9 cellular contexts compared by ENCODE assay signal in genomic region chr6:44630125-44631028, GRCh38.
DNase-seq lines count a peak whose midpoint lies in the region; ATAC-seq, FAIRE-seq and TF ChIP-seq lines count a peak whose summit lies in the region.
"Had no signal": no experiment of that assay in that cellular context is flagged by ENCODE, and none has a peak within 500 bp of the region (broad histone marks: within the 10 kb centered on the region; RNA-seq: fewer than 3 reads in every experiment).

No MANE protein-coding gene starts in this region.

- CTCF ChIA-PET in PC-3 (lab: Charles Lee): interaction anchor here (0.5 to 1.8 kb wide), 11 partner anchors 19 to 1293 kb away, joined by 3 to 33 read pairs (median 6); no protein-coding TSS in a partner anchor

- H3K9me2 ChIP-seq in PC-3 (replicated peaks; ENCODE audit: low read length): no peaks in the 10 kb centered on the region

- in situ Hi-C loops in astrocyte of the cerebellum (cut with HindIII; ENCODE audit: low sequenced_read_pairs): no loop called here

- H3K4me3 ChIP-seq in PC-3 (ENCODE audit: low read length): no peak overlapping the region
- no peak overlapping the region for H3K4me3 ChIP-seq in astrocyte of the cerebellum (ENCODE audit: low read depth, low read length)
- H3K4me3 ChIP-seq in kidney (ENCODE audit: low read length in 2 of 2): no peak overlapping the region

- no peaks in the 10 kb centered on the region for H3K36me3 Mint-ChIP-seq in HFFc6 (ENCODE audit: low read depth)
- H3K36me3 Mint-ChIP-seq: natural killer cell had no signal

- no peak for FAIRE-seq in kidney (lab: Jason Lieb, UNC)

- no peaks in the 10 kb centered on the region for H3F3A ChIP-seq in PC-3 (ENCODE audit: low read length, unreplicated experiment)

- H3K4me2 ChIP-seq in PC-3 (ENCODE audit: low read length): peak overlapping the region; percentile 64

- H3K27ac Mint-ChIP-seq in HFFc6: no peak overlapping the region
- H3K27ac Mint-ChIP-seq: natural killer cell had no signal

- H3K9ac ChIP-seq in PC-3 (ENCODE audit: low read length): no peak overlapping the region
- no peak overlapping the region for H3K9ac ChIP-seq in kidney (ENCODE audit: low read length in 2 of 2)

- H3K36me3 ChIP-seq in PC-3 (ENCODE audit: low read depth, low read length) (no peaks in the 10 kb centered on the region), kidney (ENCODE audit: control insufficient read depth in 1 of 2, insufficient read depth in 2 of 2, low read length in 2 of 2) (no peaks in the 10 kb centered on the region)

- H3K4me1 ChIP-seq in PC-3 (ENCODE audit: insufficient read depth, low read length) (no peaks in the 10 kb centered on the region), kidney (ENCODE audit: control insufficient read depth in 1 of 2, insufficient read depth in 1 of 2, low read depth in 1 of 2, low read length in 2 of 2) (no peaks in the 10 kb centered on the region)

- H3K4me3 Mint-ChIP-seq in HFFc6: no peak overlapping the region
- H3K4me3 Mint-ChIP-seq: natural killer cell had no signal

- H2AFZ ChIP-seq in PC-3 (ENCODE audit: low read length): peak overlapping the region; percentile 63

- peak; percentile 83 for DNase-seq in D341Med (ENCODE audit: low spot score)
- peak; percentile 30 for DNase-seq in HFFc6
- peak; percentile 71 for DNase-seq in PC-3
- DNase-seq in astrocyte of the cerebellum (ENCODE audit: low read depth): peak; percentile 74
- no peak for DNase-seq in kidney
- DNase-seq in stromal cell of bone marrow (ENCODE audit: low read depth): peak; percentile 16
- DNase-seq in NCI-H128 (lab: John Stamatoyannopoulos, UW; ENCODE audit: unreplicated experiment): no peak
- DNase-seq: natural killer cell had no signal

- no peaks in the 10 kb centered on the region for H3K27me3 ChIP-seq in PC-3 (ENCODE audit: low read length)

- POLR2A ChIA-PET in PC-3 (lab: Charles Lee; ENCODE audit: unreplicated experiment): interaction anchor here (0.9 kb wide), 1 partner anchor 155 kb away, joined by 4 read pairs; no protein-coding TSS in a partner anchor

- no peaks in the 10 kb centered on the region for H4K20me1 ChIP-seq in PC-3 (ENCODE audit: low read length)

- no peaks in the 10 kb centered on the region for H3K79me2 ChIP-seq in PC-3 (ENCODE audit: low read length)

- H3K9me3 ChIP-seq in PC-3 (ENCODE audit: low read length) (no peaks in the 10 kb centered on the region), kidney (ENCODE audit: control insufficient read depth in 1 of 2, low read length in 2 of 2) (no peaks in the 10 kb centered on the region)

- peak; percentile 97 for ATAC-seq in PC-3
- ATAC-seq in HG03354 (IDR thresholded peaks at IDR 0.05; ENCODE audit: poor library complexity, severe bottlenecking, unreplicated experiment): no peak

- peaks cover 12% of the 10 kb centered on the region for H3K4me1 Mint-ChIP-seq in HFFc6 (ENCODE audit: low read depth)

- TF ChIP-seq CTCF in HFFc6 (IDR thresholded peaks at IDR 0.05) (peak; percentile 80), PC-3 (conservative IDR thresholded peaks at IDR 0.05; ENCODE audit: low read depth, low read length) (peak; percentile 88), astrocyte of the cerebellum (IDR thresholded peaks at IDR 0.05; ENCODE audit: low read depth, low read length, missing control alignments) (peak; percentile 82), kidney (IDR thresholded peaks at IDR 0.05; ENCODE audit: borderline replicate concordance, extremely low read depth, insufficient read depth) (peak; percentile 57)

- intact Hi-C loops in PC-3 (cut with micrococcal nuclease) (no loop called here), kidney (cut with DNase I) (no loop called here)

- H3K9me3 Mint-ChIP-seq in HFFc6: no peaks in the 10 kb centered on the region
- H3K9me3 Mint-ChIP-seq: natural killer cell had no signal

- no TSS peak for BruUV-seq in PC-3 (replicated peaks; lab: Mats Ljungman, UMichigan)

- peaks cover 7% of the 10 kb centered on the region for H3K27me3 Mint-ChIP-seq in HFFc6 (ENCODE audit: insufficient read depth)

- H3K27ac ChIP-seq in PC-3 (ENCODE audit: low read length): no peak overlapping the region
- H3K27ac ChIP-seq in kidney (ENCODE audit: low read depth in 2 of 2, low read length in 2 of 2): no peak overlapping the region

Comparison
In these comparisons a context has a peak if more than half of its experiments do, and no peak if none do; other contexts are left out.
1. DNase-seq: peak in D341Med (single experiment), HFFc6 (single experiment), PC-3 (single experiment), astrocyte of the cerebellum (single experiment) and stromal cell of bone marrow (single experiment); none in kidney (single experiment) and NCI-H128 (single experiment).
2. Peak in every context shown above with its lines, with median percentiles within 50 percentile points of each other: CTCF ChIP-seq.